Comparison of ENCODE assay signal across 30 cellular contexts in the genomic region with DNA sequence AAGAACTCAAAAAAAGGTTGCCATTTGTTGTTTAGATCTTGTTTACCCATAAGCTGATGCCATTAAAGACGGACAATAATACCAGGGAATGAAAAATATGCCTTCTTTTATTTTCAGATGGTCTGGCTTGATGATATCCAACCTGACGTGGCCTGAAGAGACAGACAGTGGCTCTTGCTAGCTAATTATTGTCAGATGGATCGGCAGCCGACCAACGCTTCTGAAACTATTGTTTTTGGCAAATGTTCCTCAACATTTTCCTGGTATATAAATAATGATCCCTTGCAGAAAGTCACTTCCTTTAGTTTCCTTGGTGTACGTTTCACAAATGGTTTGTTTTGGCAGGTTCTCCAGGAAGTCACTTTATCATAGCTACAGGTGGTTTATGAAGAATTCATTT.
"Had no signal": no experiment of that assay in that cellular context is flagged by ENCODE, and none has a peak within 500 bp of the region (broad histone marks: within the 10 kb centered on the region; RNA-seq: fewer than 3 reads in every experiment).

No MANE protein-coding gene starts in this region.

- DNase-seq: hypothalamus; immature natural killer cell; kidney; left colon; left lung; lower lobe of right lung; mammary epithelial cell; mesenchymal stem cell; naive thymus-derived CD8-positive, alpha-beta T cell; nephron progenitor cell; ovary; stimulated activated CD4-positive, alpha-beta T cell treated with anti-CD3 and anti-CD28 coated beads, Interleukin-12 subunit alpha, Interleukin-12 subunit beta, amount 100 ng/mL, for 4 hours; stimulated activated CD4-positive, alpha-beta T cell treated with anti-CD3 and anti-CD28 coated beads, Interleukin-15, amount 100 ng/mL, for 24 hours; stimulated activated CD4-positive, alpha-beta T cell treated with anti-CD3 and anti-CD28 coated beads, Interleukin-2, amount 100 ng/mL, for 24 hours; stimulated activated CD4-positive, alpha-beta T cell treated with anti-CD3 and anti-CD28 coated beads, Interleukin-4, amount 100 ng/mL, for 1 hour; stimulated activated naive B cell treated with anti-CD40 and anti-IgM and Interleukin-4, amounts not matched to agents 10 μg/mL and 1 μg/mL and 100 μg/mL, for 72 hours; stimulated activated naive CD8-positive, alpha-beta T cell treated with anti-CD3 and anti-CD28 coated beads, Interleukin-15, Interleukin-2, amounts not matched to agents 100 U/mL and 50 U/mL, for 24 hours; stomach; tibial artery; trophoblast cell; upper lobe of right lung had no signal

- H3K36me3 ChIP-seq: left lung, lower lobe of right lung, neural progenitor cell, neutrophil, ovary, right atrium auricular region, stomach, suprapubic skin, thoracic aorta, tibial artery, upper lobe of right lung had no signal

- FAIRE-seq: islet of Langerhans, kidney, urothelium cell line had no signal

- H3K4me2 ChIP-seq: neural progenitor cell had no signal

- H3K9ac ChIP-seq: neural progenitor cell had no signal

- H3K4me3 ChIP-seq: left lung, lower lobe of right lung, neural progenitor cell, ovary, right atrium auricular region, skin epidermis, stomach, suprapubic skin, thoracic aorta, tibial artery, upper lobe of right lung had no signal

- H3K27me3 ChIP-seq: neural progenitor cell, neutrophil, ovary, right atrium auricular region, stomach, suprapubic skin, tibial artery had no signal

- H3K27ac ChIP-seq: left lung, lower lobe of right lung, neural progenitor cell, neutrophil, ovary, right atrium auricular region, skin epidermis, stomach, suprapubic skin, thoracic aorta, tibial artery, upper lobe of right lung had no signal

- H2AFZ ChIP-seq: neural progenitor cell had no signal

- ATAC-seq: left colon; naive thymus-derived CD8-positive, alpha-beta T cell; sciatic nerve; stimulated activated naive B cell treated with anti-CD40 and anti-IgM and Interleukin-4, amounts not matched to agents 10 μg/mL and 1 μg/mL and 100 μg/mL, for 72 hours; stimulated activated naive CD8-positive, alpha-beta T cell treated with anti-CD3 and anti-CD28 coated beads, Interleukin-15, Interleukin-2, amounts not matched to agents 100 U/mL and 50 U/mL, for 24 hours had no signal

- H3K4me1 ChIP-seq: left lung, right atrium auricular region, stomach, suprapubic skin, tibial artery, upper lobe of right lung had no signal

- H3K9me3 ChIP-seq: left lung, lower lobe of right lung, neutrophil, ovary, right atrium auricular region, suprapubic skin, thoracic aorta, tibial artery, upper lobe of right lung had no signal
